Comparison of ENCODE assay signal across 20 cellular contexts in genomic region chr2:128438091-128438490, GRCh38.
"Had no signal": no experiment of that assay in that cellular context is flagged by ENCODE, and none has a peak within 500 bp of the region (broad histone marks: within the 10 kb centered on the region; RNA-seq: fewer than 3 reads in every experiment).

No MANE protein-coding gene starts in this region.

- H3K4me3 ChIP-seq: ovary, SK-N-MC, skin epidermis, upper lobe of left lung had no signal

- ATAC-seq: activated CD4-positive, alpha-beta T cell treated with anti-CD3 and anti-CD28 coated beads for 36 hours; activated naive CD4-positive, alpha-beta T cell treated with anti-CD3 and anti-CD28 coated beads, Interleukin-2, amount 50 U/mL, for 72 hours; esophagus mucosa; left cardiac atrium; T-cell had no signal

- H3K27me3 ChIP-seq: brain microvascular endothelial cell, ovary, upper lobe of left lung had no signal

- H3K9me3 ChIP-seq: ovary, upper lobe of left lung had no signal

- DNase-seq: activated CD4-positive, alpha-beta T cell treated with anti-CD3 and anti-CD28 coated beads for 36 hours; activated T-cell treated with anti-CD3 and anti-CD28 coated beads, Interleukin-2, amount 50 U/mL, for 1 hour; amniotic stem cell; brain microvascular endothelial cell; cerebellar nuclear complex; dermis blood vessel endothelial cell; foreskin fibroblast; glutamatergic neuron; immature natural killer cell; left cardiac atrium; mesendoderm; substantia nigra had no signal

- H3K27ac ChIP-seq: brain microvascular endothelial cell, ovary, SK-N-MC, upper lobe of left lung, WERI-Rb-1 had no signal

- H3K36me3 ChIP-seq: brain microvascular endothelial cell, ovary, upper lobe of left lung, WERI-Rb-1 had no signal
